25 cellular contexts compared by ENCODE assay signal in the genomic region with DNA sequence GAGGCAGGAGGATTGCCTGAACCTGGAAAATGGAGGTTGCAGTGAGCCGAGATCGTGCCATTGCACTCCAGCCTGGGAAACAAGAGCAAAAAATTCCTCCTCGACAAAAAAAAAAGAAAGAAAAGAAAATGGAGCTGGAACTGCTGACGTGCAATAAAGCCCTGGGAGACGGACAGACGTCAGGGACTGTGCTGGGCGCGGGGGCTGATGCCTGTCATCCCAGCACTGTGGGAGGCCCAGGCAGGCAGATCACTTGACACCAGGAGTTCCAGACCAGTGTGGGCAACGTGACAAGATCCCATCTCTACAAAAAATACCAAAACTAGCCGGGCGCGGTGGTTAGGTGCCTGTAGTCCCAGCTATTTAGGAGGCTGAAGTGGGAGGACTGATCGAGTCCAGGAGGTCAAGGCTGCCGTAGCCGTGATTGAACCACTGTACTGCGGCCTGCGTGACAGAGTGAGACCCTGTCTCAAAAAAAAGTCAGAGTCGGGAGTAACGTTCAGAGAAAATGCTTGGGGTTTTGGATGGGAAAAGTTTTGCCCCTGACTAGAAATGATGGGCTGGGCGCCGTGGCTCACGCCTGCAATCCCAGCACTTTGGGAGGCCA. TPM values are rescaled to one million over a fixed set of nuclear protein-coding genes. Genes with fewer than 3 reads are reported as not detected.
DNase-seq lines count a peak whose midpoint lies in the region; ATAC-seq and TF ChIP-seq lines count a peak whose summit lies in the region.
"Had no signal": no experiment of that assay in that cellular context is flagged by ENCODE, and none has a peak within 500 bp of the region (broad histone marks: within the 10 kb centered on the region; RNA-seq: fewer than 3 reads in every experiment).

No MANE protein-coding gene starts in this region.

- H3K4me1 Mint-ChIP-seq in type B pancreatic cell (ENCODE audit: unreplicated experiment), result peaks cover 12% of the 10 kb centered on the region

- H3K4me3 Mint-ChIP-seq in type B pancreatic cell, result peak overlapping the region; percentile 17
- H3K4me3 Mint-ChIP-seq: B cell, endodermal cell had no signal

- no peaks in the 10 kb centered on the region for H3K27me3 Mint-ChIP-seq in type B pancreatic cell

- no peaks in the 10 kb centered on the region for H3K9me3 ChIP-seq in mesodermal cell (ENCODE audit: control insufficient read depth, low read length)
- H3K9me3 ChIP-seq: ascending aorta, neutrophil, stomach had no signal

- peak overlapping the region; percentile 1 for H3K27ac ChIP-seq in mesodermal cell (ENCODE audit: low read depth, low read length, severe bottlenecking)
- H3K27ac ChIP-seq: ascending aorta, neutrophil, stomach had no signal

- WGBS in mesodermal cell (ENCODE audit: insufficient coverage in 2 of 2), 2 experiments, result 92 to 98% methylated on average over 21 of the region's 22 CpGs

- H3K27ac Mint-ChIP-seq in type B pancreatic cell, result peak overlapping the region; percentile 41
- H3K27ac Mint-ChIP-seq: B cell, endodermal cell had no signal

- TF ChIP-seq CTCF in type B pancreatic cell (conservative IDR thresholded peaks at IDR 0.05), result no peak

- ATAC-seq in left cardiac atrium (no peak), left ventricle myocardium superior (no peak), GM21526 (IDR thresholded peaks at IDR 0.05; ENCODE audit: low FRiP score, unreplicated experiment) (no peak)
- ATAC-seq: left lobe of liver had no signal

- DNase-seq in left cardiac atrium (peak; percentile 16), left ventricle myocardium superior (no peak), type B pancreatic cell (ENCODE audit: extremely low spot score, unreplicated experiment) (no peak), NCI-H1694 (lab: John Stamatoyannopoulos, UW) (no peak)
- DNase-seq: activated CD4-positive, CD25-positive, alpha-beta regulatory T cell treated with anti-CD3 and anti-CD28 coated beads, Interleukin-2, amount 50 U/mL, for 72 hours; activated naive CD4-positive, alpha-beta T cell treated with anti-CD3 and anti-CD28 coated beads, Interleukin-2, amount 50 U/mL, for 16 hours; COR-L47; DMS79 treated with DMSO at 0.1 percent for 48 hours; KG1; NCI-H146; NCI-H2171 treated with DMSO at 0.1 percent for 48 hours; NCI-H526; stimulated activated CD4-positive, alpha-beta T cell treated with anti-CD3 and anti-CD28 coated beads, Interleukin-12 subunit alpha, Interleukin-12 subunit beta, amount 100 ng/mL, for 4 hours; stomach had no signal

- H3K9me3 Mint-ChIP-seq in type B pancreatic cell, result no peaks in the 10 kb centered on the region

- H3K36me3 ChIP-seq in mesodermal cell (ENCODE audit: control insufficient read depth, insufficient read depth, low read length), result no peaks in the 10 kb centered on the region
- H3K36me3 ChIP-seq: ascending aorta, neutrophil, stomach had no signal

- peaks cover 41% of the 10 kb centered on the region for H3K4me1 ChIP-seq in mesodermal cell (ENCODE audit: control insufficient read depth, insufficient read depth, low read length, poor library complexity, severe bottlenecking)

- H3K4me3 ChIP-seq in mesodermal cell (ENCODE audit: extremely low read depth, insufficient read depth, low read length, poor library complexity, severe bottlenecking), result no peak overlapping the region
- H3K4me3 ChIP-seq: ascending aorta, stomach had no signal

- intact Hi-C loops in left cardiac atrium (cut with DNase I), result no loop called here
- intact Hi-C loops in left ventricle myocardium superior (cut with micrococcal nuclease), result no loop called here

- H3K36me3 Mint-ChIP-seq in type B pancreatic cell, result no peaks in the 10 kb centered on the region

RNA-seq across cellular contexts. Expression of a gene that starts 3.6 kb away (rescaled TPM):
- 1 to 10 TPM; 2.2 to 3.0 TPM for total RNA-seq in left cardiac atrium
- 2.1 TPM for total RNA-seq in left ventricle myocardium superior
- 1.5 TPM for polyA plus RNA-seq in mesodermal cell (2013, experiment 1 of 2)
- polyA plus RNA-seq in mesodermal cell (2013, experiment 2 of 2), result 1.4 TPM
- total RNA-seq in type B pancreatic cell (ENCODE audit: low replicate concordance), result 7.6 and 11.1 TPM in 2 replicates
- total RNA-seq: activated CD8-positive, alpha-beta memory T cell treated with anti-CD3 and anti-CD28 coated beads for 36 hours; B cell; glomerular endothelial cell; H4 had no signal

RNA-seq across cellular contexts. Expression of a gene that starts 10.8 kb away (rescaled TPM):
- total RNA-seq in left cardiac atrium (10 to 100 TPM; 24.9 to 66.4 TPM), left ventricle myocardium superior (13.5 TPM), type B pancreatic cell (ENCODE audit: low replicate concordance) (44.5 and 49.9 TPM in 2 replicates)
- 20.6 TPM for polyA plus RNA-seq in mesodermal cell (2013, experiment 1 of 2)
- 16.6 TPM for polyA plus RNA-seq in mesodermal cell (2013, experiment 2 of 2)
- total RNA-seq: B cell had no signal

RNA-seq across cellular contexts. Expression of a gene that starts 17.6 kb away (rescaled TPM):
- total RNA-seq in left cardiac atrium (100 to 1,000 TPM; 112 to 134 TPM), left ventricle myocardium superior (155 TPM), type B pancreatic cell (ENCODE audit: low replicate concordance) (98.9 and 108 TPM in 2 replicates)
- polyA plus RNA-seq in mesodermal cell (2013, experiment 1 of 2), result 87.5 TPM
- 80.9 TPM for polyA plus RNA-seq in mesodermal cell (2013, experiment 2 of 2)

RNA-seq across cellular contexts. Expression of a gene that starts 24.8 kb away (rescaled TPM):
- total RNA-seq in left cardiac atrium (1 to 10 TPM; 1.7 to 2.4 TPM), left ventricle myocardium superior (1.9 TPM), type B pancreatic cell (ENCODE audit: low replicate concordance) (1.8 and 2.4 TPM in 2 replicates)
- 0.48 TPM for polyA plus RNA-seq in mesodermal cell (2013, experiment 1 of 2)
- polyA plus RNA-seq in mesodermal cell (2013, experiment 2 of 2), result 0.51 TPM
- total RNA-seq: ascending aorta, glomerular endothelial cell, H4 had no signal
- polyA plus RNA-seq: fibroblast of lung had no signal

RNA-seq across cellular contexts. Expression of a gene that starts 25.6 kb away (rescaled TPM):
- total RNA-seq in left cardiac atrium (10 to 100 TPM; 56.0 to 89.0 TPM), left ventricle myocardium superior (61.0 TPM), type B pancreatic cell (ENCODE audit: low replicate concordance) (194 and 298 TPM in 2 replicates)
- 176 TPM for polyA plus RNA-seq in mesodermal cell (2013, experiment 1 of 2)
- 168 TPM for polyA plus RNA-seq in mesodermal cell (2013, experiment 2 of 2)
